18 cellular contexts compared by ENCODE assay signal in genomic region chr14:96203116-96203515, GRCh38. TPM values are rescaled to one million over a fixed set of nuclear protein-coding genes. Genes with fewer than 3 reads are reported as not detected.
A peak's percentile ranks its signal among the peaks of the same experiment; 100 is the strongest.
DNase-seq lines count a peak whose midpoint lies in the region; ATAC-seq and TF ChIP-seq lines count a peak whose summit lies in the region.
"Had no signal": no experiment of that assay in that cellular context is flagged by ENCODE, and none has a peak within 500 bp of the region (broad histone marks: within the 10 kb centered on the region; RNA-seq: fewer than 3 reads in every experiment).

No MANE protein-coding gene starts in this region.

- H3K4me3 ChIP-seq in HEK293 (ENCODE audit: low read depth, low read length): no peak overlapping the region
- H3K4me3 ChIP-seq: BLaER1, HAP-1 had no signal

- CTCF ChIA-PET in HEK293 (lab: Yijun Ruan, JAX): interaction anchor here (0.9 kb wide), 1 partner anchor 72 kb away, joined by 3 read pairs; no protein-coding TSS in a partner anchor

- no peak for ATAC-seq in HG03039 (IDR thresholded peaks at IDR 0.05; ENCODE audit: unreplicated experiment)

- H3K9me3 Mint-ChIP-seq in brain (peaks cover 0 to 4% (median 2%) of the 10 kb centered on the region in 5 experiments), type B pancreatic cell (no peaks in the 10 kb centered on the region)
- H3K9me3 Mint-ChIP-seq: CD8-positive, alpha-beta memory T cell; HFFc6 had no signal

- no peaks in the 10 kb centered on the region for H3K36me3 ChIP-seq in HEK293 (ENCODE audit: control insufficient read depth in 2 of 2, insufficient read depth in 1 of 2, low read length in 2 of 2)
- H3K36me3 ChIP-seq: BLaER1, HAP-1 had no signal

- H3K4me1 Mint-ChIP-seq in brain: peaks cover 16% of the 10 kb centered on the region
- H3K4me1 Mint-ChIP-seq in type B pancreatic cell (ENCODE audit: unreplicated experiment): peaks cover 19% of the 10 kb centered on the region

- POLR2A ChIA-PET in HEK293 (lab: Yijun Ruan, JAX): no interaction called here

- H3K27ac Mint-ChIP-seq in brain: peak overlapping the region in 1 of 5 experiments; percentile 60
- H3K27ac Mint-ChIP-seq in type B pancreatic cell: no peak overlapping the region
- H3K27ac Mint-ChIP-seq: CD8-positive, alpha-beta memory T cell; HFFc6; IgD-negative memory B cell had no signal

- no peaks in the 10 kb centered on the region; the same call in 1 of the 2 replicates for H3K4me1 ChIP-seq in HEK293 (ENCODE audit: control insufficient read depth, insufficient read depth, low read length)
- H3K4me1 ChIP-seq: HAP-1 had no signal

- DNase-seq in DMS53 (lab: John Stamatoyannopoulos, UW) (peak; percentile 46), DMS53 treated with DMSO at 0.1 percent for 48 hours (lab: John Stamatoyannopoulos, UW; ENCODE audit: unreplicated experiment) (no peak), type B pancreatic cell (ENCODE audit: extremely low spot score, unreplicated experiment) (no peak), activated gamma-delta T cell (lab: John Stamatoyannopoulos, UW) (no peak), GM10266 (ENCODE audit: extremely low spot score) (no peak)
- DNase-seq: AML-193; Caco-2; CD8-positive, alpha-beta memory T cell; HFFc6 had no signal

- TF ChIP-seq CTCF in HEK293 (tag by site-specific recombination; IDR thresholded peaks at IDR 0.05): no peak
- no peak for TF ChIP-seq CTCF in brain (conservative IDR thresholded peaks at IDR 0.05)
- no peak for TF ChIP-seq CTCF in type B pancreatic cell (conservative IDR thresholded peaks at IDR 0.05)
- TF ChIP-seq CTCF in GM10266 (IDR thresholded peaks at IDR 0.05; ENCODE audit: control insufficient read depth, insufficient read depth, low read depth, missing control alignments): no peak

- H3K27ac ChIP-seq in HEK293 (ENCODE audit: extremely low read depth, low read depth, low read length): no peak overlapping the region
- H3K27ac ChIP-seq: 22Rv1, BLaER1, KMS-11 had no signal

- peak overlapping the region in 3 of 5 experiments; percentile 44 to 58 (median 51) for H3K4me3 Mint-ChIP-seq in brain
- peak overlapping the region; percentile 69 for H3K4me3 Mint-ChIP-seq in type B pancreatic cell
- H3K4me3 Mint-ChIP-seq: CD8-positive, alpha-beta memory T cell; HFFc6; IgD-negative memory B cell had no signal

- H3K36me3 Mint-ChIP-seq in brain (no peaks in the 10 kb centered on the region), type B pancreatic cell (no peaks in the 10 kb centered on the region)
- H3K36me3 Mint-ChIP-seq: CD8-positive, alpha-beta memory T cell; IgD-negative memory B cell had no signal

- no peaks in the 10 kb centered on the region for H3K9me3 ChIP-seq in HEK293 (ENCODE audit: control insufficient read depth, insufficient read depth, low read depth, low read length)
- H3K9me3 ChIP-seq: BLaER1, Caco-2, HAP-1 had no signal

- peaks cover 7% of the 10 kb centered on the region for H3K27me3 Mint-ChIP-seq in brain
- H3K27me3 Mint-ChIP-seq in type B pancreatic cell: peaks cover 13% of the 10 kb centered on the region

TF ChIP-seq in HEK293, 187 proteins besides CTCF, POLR2A, EP300 and RAD21:
- TF ChIP-seq, protein P1, sequence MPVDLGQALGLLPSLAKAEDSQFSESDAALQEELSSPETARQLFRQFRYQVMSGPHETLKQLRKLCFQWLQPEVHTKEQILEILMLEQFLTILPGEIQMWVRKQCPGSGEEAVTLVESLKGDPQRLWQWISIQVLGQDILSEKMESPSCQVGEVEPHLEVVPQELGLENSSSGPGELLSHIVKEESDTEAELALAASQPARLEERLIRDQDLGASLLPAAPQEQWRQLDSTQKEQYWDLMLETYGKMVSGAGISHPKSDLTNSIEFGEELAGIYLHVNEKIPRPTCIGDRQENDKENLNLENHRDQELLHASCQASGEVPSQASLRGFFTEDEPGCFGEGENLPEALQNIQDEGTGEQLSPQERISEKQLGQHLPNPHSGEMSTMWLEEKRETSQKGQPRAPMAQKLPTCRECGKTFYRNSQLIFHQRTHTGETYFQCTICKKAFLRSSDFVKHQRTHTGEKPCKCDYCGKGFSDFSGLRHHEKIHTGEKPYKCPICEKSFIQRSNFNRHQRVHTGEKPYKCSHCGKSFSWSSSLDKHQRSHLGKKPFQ (tag by site-specific recombination; IDR thresholded peaks at IDR 0.05): no peak
- TF ChIP-seq ZNF311 (tag by site-specific recombination; IDR thresholded peaks at IDR 0.05; ENCODE audit: borderline replicate concordance) (no peak), ZNF302 (tag by site-specific recombination; IDR thresholded peaks at IDR 0.05; ENCODE audit: low read depth) (no peak), REST (tag by site-specific recombination; IDR thresholded peaks at IDR 0.05) (peak; percentile 77)

RNA-seq across cellular contexts. Expression of gene BDKRB2, which starts 1.5 kb away (rescaled TPM):
- polyA plus RNA-seq in brain (ENCODE audit: insufficient read depth, low read depth, low replicate concordance): 0.83 TPM
- 2.1 and 3.6 TPM in 2 replicates for total RNA-seq in type B pancreatic cell (ENCODE audit: low replicate concordance)
- total RNA-seq: CD8-positive, alpha-beta memory T cell had no signal
- polyA plus RNA-seq: CD8-positive, alpha-beta memory T cell; IgD-negative memory B cell had no signal

RNA-seq across cellular contexts. Expression of gene BDKRB1, which starts 52.9 kb away (rescaled TPM):
- not detected for polyA plus RNA-seq in brain (ENCODE audit: insufficient read depth, low read depth, low replicate concordance)
- total RNA-seq in type B pancreatic cell (ENCODE audit: low replicate concordance): 0.62 TPM in 1 of 2 replicates, not detected in the other
- total RNA-seq: CD8-positive, alpha-beta memory T cell; H1 had no signal
- polyA plus RNA-seq: CD8-positive, alpha-beta memory T cell; IgD-negative memory B cell had no signal
